1 cellular context compared by ENCODE assay signal in the genomic region with DNA sequence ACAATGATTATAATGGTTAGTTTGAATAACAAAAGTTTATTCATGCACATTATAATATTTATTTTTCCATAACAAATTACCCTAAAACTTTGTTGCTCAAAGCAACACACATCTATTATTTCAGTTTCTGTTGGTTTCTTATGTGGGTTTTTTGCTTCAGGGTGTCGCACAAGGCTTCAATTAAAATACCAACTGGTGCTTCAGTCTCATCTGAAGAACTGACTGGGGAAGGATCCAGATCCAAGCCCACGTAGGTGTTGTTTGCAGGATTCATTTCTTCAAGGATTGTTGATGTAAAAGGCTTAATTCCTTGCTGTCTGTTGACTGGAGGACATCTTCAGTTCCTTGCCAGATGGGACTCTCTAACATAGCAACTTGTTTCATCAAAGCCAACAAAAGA.
TF ChIP-seq lines count a peak whose summit lies in the region.

No MANE protein-coding gene starts in this region.

TF ChIP-seq in HEK293, 187 proteins besides CTCF, POLR2A, EP300 and RAD21:
- TF ChIP-seq, protein P1, sequence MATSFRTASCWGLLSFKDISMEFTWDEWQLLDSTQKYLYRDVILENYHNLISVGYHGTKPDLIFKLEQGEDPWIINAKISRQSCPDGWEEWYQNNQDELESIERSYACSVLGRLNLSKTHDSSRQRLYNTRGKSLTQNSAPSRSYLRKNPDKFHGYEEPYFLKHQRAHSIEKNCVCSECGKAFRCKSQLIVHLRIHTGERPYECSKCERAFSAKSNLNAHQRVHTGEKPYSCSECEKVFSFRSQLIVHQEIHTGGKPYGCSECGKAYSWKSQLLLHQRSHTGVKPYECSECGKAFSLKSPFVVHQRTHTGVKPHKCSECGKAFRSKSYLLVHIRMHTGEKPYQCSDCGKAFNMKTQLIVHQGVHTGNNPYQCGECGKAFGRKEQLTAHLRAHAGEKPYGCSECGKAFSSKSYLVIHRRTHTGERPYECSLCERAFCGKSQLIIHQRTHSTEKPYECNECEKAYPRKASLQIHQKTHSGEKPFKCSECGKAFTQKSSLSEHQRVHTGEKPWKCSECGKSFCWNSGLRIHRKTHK (tag by site-specific recombination; IDR thresholded peaks at IDR 0.05): no peak
- no peak for TF ChIP-seq ZNF707 (tag by site-specific recombination; IDR thresholded peaks at IDR 0.05)
- TF ChIP-seq KLF8 (tag by site-specific recombination; IDR thresholded peaks at IDR 0.05): no peak
- no peak for TF ChIP-seq ZBTB17 (tag by site-specific recombination; IDR thresholded peaks at IDR 0.05)
- TF ChIP-seq TRIM28 (IDR thresholded peaks at IDR 0.05; ENCODE audit: borderline replicate concordance, low read length): peak; percentile 75; the same call in 1 of the 2 replicates
- no peak for TF ChIP-seq ZBTB48 (tag by site-specific recombination; IDR thresholded peaks at IDR 0.05)
- no peak for TF ChIP-seq ZNF19 (tag by site-specific recombination; IDR thresholded peaks at IDR 0.05; ENCODE audit: low read depth)
- TF ChIP-seq SETDB1 (IDR thresholded peaks at IDR 0.05; ENCODE audit: insufficient read length, low read length): peak; percentile 72
- TF ChIP-seq, protein P2, sequence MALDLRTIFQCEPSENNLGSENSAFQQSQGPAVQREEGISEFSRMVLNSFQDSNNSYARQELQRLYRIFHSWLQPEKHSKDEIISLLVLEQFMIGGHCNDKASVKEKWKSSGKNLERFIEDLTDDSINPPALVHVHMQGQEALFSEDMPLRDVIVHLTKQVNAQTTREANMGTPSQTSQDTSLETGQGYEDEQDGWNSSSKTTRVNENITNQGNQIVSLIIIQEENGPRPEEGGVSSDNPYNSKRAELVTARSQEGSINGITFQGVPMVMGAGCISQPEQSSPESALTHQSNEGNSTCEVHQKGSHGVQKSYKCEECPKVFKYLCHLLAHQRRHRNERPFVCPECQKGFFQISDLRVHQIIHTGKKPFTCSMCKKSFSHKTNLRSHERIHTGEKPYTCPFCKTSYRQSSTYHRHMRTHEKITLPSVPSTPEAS (tag by site-specific recombination; IDR thresholded peaks at IDR 0.05): no peak
